24 cellular contexts compared by ENCODE assay signal in the genomic region with DNA sequence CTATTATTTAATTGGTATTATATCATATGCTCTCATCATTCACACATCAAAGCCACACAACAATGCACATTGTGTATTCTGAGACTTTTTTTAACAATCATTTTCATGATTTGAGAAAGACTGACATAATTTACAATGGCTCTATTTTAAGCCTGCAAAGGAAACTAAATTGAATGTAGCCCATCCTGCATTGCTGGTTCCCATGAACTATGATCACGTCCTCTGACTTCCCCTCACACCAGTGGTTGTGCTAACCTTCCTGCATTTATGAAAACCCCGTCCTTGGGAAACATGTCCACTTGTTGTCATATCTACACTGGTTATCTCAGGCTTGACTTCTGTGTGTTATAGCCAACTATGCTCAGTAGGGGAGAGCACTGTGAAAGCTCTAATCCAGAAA.
DNase-seq lines count a peak whose midpoint lies in the region; ATAC-seq, FAIRE-seq and TF ChIP-seq lines count a peak whose summit lies in the region.
"Had no signal": no experiment of that assay in that cellular context is flagged by ENCODE, and none has a peak within 500 bp of the region (broad histone marks: within the 10 kb centered on the region; RNA-seq: fewer than 3 reads in every experiment).

No MANE protein-coding gene starts in this region.

- peak; percentile 36 to 38 for ATAC-seq in left cardiac atrium
- ATAC-seq in Right ventricle myocardium superior (ENCODE audit: poor library complexity) = no peak
- ATAC-seq in left colon = peak; percentile 32

- H3K27ac ChIP-seq in spleen = peak overlapping the region in 5 of 8 donors; percentile 22 to 69 (median 49)
- H3K27ac ChIP-seq: GM23248, RWPE1, SJCRH30 had no signal

- H3K4me1 ChIP-seq in spleen = peaks cover 0 to 20% (median 0%) of the 10 kb centered on the region in 6 donors
- H3K4me1 ChIP-seq: HAP-1 had no signal

- H3K36me3 ChIP-seq in bronchial epithelial cell (ENCODE audit: control insufficient read depth, insufficient read depth, low read length) (peaks cover 8% of the 10 kb centered on the region), spleen (no peaks in the 10 kb centered on the region)
- H3K36me3 ChIP-seq: HAP-1 had no signal

- H3K4me3 ChIP-seq in bronchial epithelial cell (ENCODE audit: low read depth, low read length) (no peak overlapping the region), spleen (no peak overlapping the region)
- H3K4me3 ChIP-seq: GM23248, HAP-1, SJCRH30 had no signal

- WGBS in spleen, 5 donors = 20 to 41% (median 35%) methylated on average over 2 of the region's 2 CpGs

- no peak for TF ChIP-seq POLR2A in spleen (IDR thresholded peaks at IDR 0.05)

- DNase-seq in left cardiac atrium (no peak), Right ventricle myocardium superior (no peak), bronchial epithelial cell (ENCODE audit: low read depth) (no peak), left colon (no peak), spleen (no peak), T-helper 9 cell (no peak), retina (no peak)
- no peak for DNase-seq in stimulated activated CD4-positive, alpha-beta T cell treated with anti-CD3 and anti-CD28 coated beads, Interleukin-4, amount 100 ng/mL, for 1 hour
- DNase-seq: Caco-2; CD4-positive, CD25-positive, alpha-beta regulatory T cell; DMS153; GDM1; GM23248; KBM-7; MV-4-11; NCI-H1417; NCI-H187; NCI-H2107; NCI-H510A; NCI-H774; SJCRH30 had no signal

- TF ChIP-seq CTCF in bronchial epithelial cell (IDR thresholded peaks at IDR 0.05; ENCODE audit: insufficient read depth, low read length, severe bottlenecking) (no peak), spleen (IDR thresholded peaks at IDR 0.05 in 8 of 11, conservative IDR thresholded peaks at IDR 0.05 in 3 of 11) (peak in 6 of 11 experiments; percentile 13 to 48 (median 26))

- H3K27me3 ChIP-seq in bronchial epithelial cell (ENCODE audit: control insufficient read depth, insufficient read depth, low read length) = no peaks in the 10 kb centered on the region
- no peaks in the 10 kb centered on the region for H3K27me3 ChIP-seq in spleen (replicated peaks in 1 of 7)
- H3K27me3 ChIP-seq: SJCRH30 had no signal

- no peaks in the 10 kb centered on the region for H3K9me3 ChIP-seq in spleen
- H3K9me3 ChIP-seq: Caco-2, HAP-1, SJCRH30 had no signal

- intact Hi-C loops in left cardiac atrium (cut with DNase I) (no loop called here), Right ventricle myocardium superior (cut with DNase I) (no loop called here), left colon (cut with DNase I, micrococcal nuclease) (no loop called here), spleen (cut with DNase I; ENCODE audit: low total_unique reads) (no loop called here)

- FAIRE-seq in bronchial epithelial cell (lab: Jason Lieb, UNC) = peak; percentile 36
- FAIRE-seq: GM19239 had no signal
